In the genomic region with DNA sequence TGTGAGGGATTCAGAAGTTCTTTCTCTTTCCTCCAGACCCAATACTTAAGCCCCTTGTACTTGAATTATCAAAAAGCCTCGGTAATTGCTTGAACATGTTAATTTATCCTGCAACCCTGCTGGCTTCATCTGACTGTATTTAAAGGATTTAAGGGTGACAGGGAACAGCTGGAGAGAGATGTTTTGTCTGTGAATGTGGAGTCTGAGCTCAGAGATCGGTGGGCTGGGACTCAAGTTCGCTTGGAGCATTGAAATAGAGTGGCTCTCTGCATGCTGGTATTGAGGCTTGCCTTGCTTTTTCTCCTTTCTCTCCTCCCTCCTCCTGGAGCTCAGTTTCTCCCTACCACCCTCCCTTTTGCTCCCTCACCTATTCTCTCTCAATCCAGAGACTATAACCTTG, we compare ENCODE assay signal across 10 cellular contexts.
DNase-seq lines count a peak whose midpoint lies in the region.
"Had no signal": no experiment of that assay in that cellular context is flagged by ENCODE, and none has a peak within 500 bp of the region (broad histone marks: within the 10 kb centered on the region; RNA-seq: fewer than 3 reads in every experiment).

No MANE protein-coding gene starts in this region.

- no peaks in the 10 kb centered on the region for H3K9me3 Mint-ChIP-seq in activated CD4-positive, alpha-beta memory T cell treated with anti-CD3 and anti-CD28 coated beads, Interleukin-2, amount 10 ng/mL, durations not matched to agents 7 days and 5 days

- H3K4me3 Mint-ChIP-seq in activated CD4-positive, alpha-beta memory T cell treated with anti-CD3 and anti-CD28 coated beads, Interleukin-2, amount 10 ng/mL, durations not matched to agents 7 days and 5 days = no peak overlapping the region

- no peaks in the 10 kb centered on the region for H3K4me1 Mint-ChIP-seq in activated CD4-positive, alpha-beta memory T cell treated with anti-CD3 and anti-CD28 coated beads, Interleukin-2, amount 10 ng/mL, durations not matched to agents 7 days and 5 days

- no peaks in the 10 kb centered on the region for H3K27me3 Mint-ChIP-seq in activated CD4-positive, alpha-beta memory T cell treated with anti-CD3 and anti-CD28 coated beads, Interleukin-2, amount 10 ng/mL, durations not matched to agents 7 days and 5 days

- CTCF ChIA-PET in activated CD4-positive, alpha-beta memory T cell treated with anti-CD3 and anti-CD28 coated beads, Interleukin-2, amount 10 ng/mL, durations not matched to agents 7 days and 5 days (lab: Charles Lee) = no interaction called here

- no peaks in the 10 kb centered on the region for H3K27me3 ChIP-seq in iPS-20b (ENCODE audit: insufficient read depth, low read length)
- H3K27me3 ChIP-seq: BLaER1 treated with 17β-estradiol and CSF1 and Interleukin-3, amounts not matched to agents 10 nM and 100 nM had no signal

- no peak overlapping the region for H3K9ac ChIP-seq in iPS-20b (ENCODE audit: low read depth, low read length)
- H3K9ac ChIP-seq: BLaER1 treated with 17β-estradiol and CSF1 and Interleukin-3, amounts not matched to agents 10 nM and 100 nM had no signal

- POLR2A ChIA-PET in activated CD4-positive, alpha-beta memory T cell treated with anti-CD3 and anti-CD28 coated beads, Interleukin-2, amount 10 ng/mL, durations not matched to agents 7 days and 5 days (lab: Charles Lee) = no interaction called here

- H3K4me1 ChIP-seq in iPS-20b (ENCODE audit: insufficient read depth, low read length) = peaks cover 13% of the 10 kb centered on the region
- H3K4me1 ChIP-seq: BLaER1 treated with 17β-estradiol and CSF1 and Interleukin-3, amounts not matched to agents 10 nM and 100 nM had no signal

- H3K36me3 Mint-ChIP-seq in activated CD4-positive, alpha-beta memory T cell treated with anti-CD3 and anti-CD28 coated beads, Interleukin-2, amount 10 ng/mL, durations not matched to agents 7 days and 5 days (ENCODE audit: low read depth) = no peaks in the 10 kb centered on the region

- no peak overlapping the region for H3K27ac ChIP-seq in iPS-20b (ENCODE audit: low read length)
- H3K27ac ChIP-seq: BLaER1 treated with 17β-estradiol and CSF1 and Interleukin-3, amounts not matched to agents 10 nM and 100 nM had no signal

- H3K4me3 ChIP-seq in iPS-20b (ENCODE audit: low read length) = peak overlapping the region; percentile 9; the same call in 1 of the 2 replicates
- H3K4me3 ChIP-seq: BLaER1 treated with 17β-estradiol and CSF1 and Interleukin-3, amounts not matched to agents 10 nM and 100 nM had no signal

- H3K27ac Mint-ChIP-seq in activated CD4-positive, alpha-beta memory T cell treated with anti-CD3 and anti-CD28 coated beads, Interleukin-2, amount 10 ng/mL, durations not matched to agents 7 days and 5 days = no peak overlapping the region

- no peaks in the 10 kb centered on the region for H3K36me3 ChIP-seq in iPS-20b (ENCODE audit: insufficient read depth, low read depth, low read length)
- H3K36me3 ChIP-seq: BLaER1 treated with 17β-estradiol and CSF1 and Interleukin-3, amounts not matched to agents 10 nM and 100 nM had no signal

- peak; percentile 17 for DNase-seq in NCI-H2227 (lab: John Stamatoyannopoulos, UW; ENCODE audit: unreplicated experiment)
- DNase-seq in NCI-H2227 treated with DMSO at 0.1 percent for 48 hours (lab: John Stamatoyannopoulos, UW) = no peak
- peak; percentile 75 for DNase-seq in NCI-H82 (lab: John Stamatoyannopoulos, UW)
- DNase-seq in NK-92 (lab: John Stamatoyannopoulos, UW; ENCODE audit: unreplicated experiment) = no peak
- no peak for DNase-seq in OCI-M2 (lab: John Stamatoyannopoulos, UW; ENCODE audit: unreplicated experiment)
- no peak for DNase-seq in activated CD4-positive, alpha-beta memory T cell treated with anti-CD3 and anti-CD28 coated beads, Interleukin-2, amount 10 ng/mL, durations not matched to agents 7 days and 5 days
- DNase-seq: NCI-H2081, NCI-H345 had no signal

- no peaks in the 10 kb centered on the region for H3K9me3 ChIP-seq in iPS-20b (ENCODE audit: insufficient read depth, low read depth, low read length)
- H3K9me3 ChIP-seq: BLaER1 treated with 17β-estradiol and CSF1 and Interleukin-3, amounts not matched to agents 10 nM and 100 nM had no signal

Comparison
In these comparisons a context has a peak if more than half of its experiments do, and no peak if none do; other contexts are left out.
1. DNase-seq: peak in NCI-H2227 (single experiment) and NCI-H82 (single experiment); none in NCI-H2227 treated with DMSO at 0.1 percent for 48 hours (single experiment), NK-92 (single experiment), OCI-M2 (single experiment) and activated CD4-positive, alpha-beta memory T cell treated with anti-CD3 and anti-CD28 coated beads, Interleukin-2, amount 10 ng/mL, durations not matched to agents 7 days and 5 days (single experiment).